In the genomic region with DNA sequence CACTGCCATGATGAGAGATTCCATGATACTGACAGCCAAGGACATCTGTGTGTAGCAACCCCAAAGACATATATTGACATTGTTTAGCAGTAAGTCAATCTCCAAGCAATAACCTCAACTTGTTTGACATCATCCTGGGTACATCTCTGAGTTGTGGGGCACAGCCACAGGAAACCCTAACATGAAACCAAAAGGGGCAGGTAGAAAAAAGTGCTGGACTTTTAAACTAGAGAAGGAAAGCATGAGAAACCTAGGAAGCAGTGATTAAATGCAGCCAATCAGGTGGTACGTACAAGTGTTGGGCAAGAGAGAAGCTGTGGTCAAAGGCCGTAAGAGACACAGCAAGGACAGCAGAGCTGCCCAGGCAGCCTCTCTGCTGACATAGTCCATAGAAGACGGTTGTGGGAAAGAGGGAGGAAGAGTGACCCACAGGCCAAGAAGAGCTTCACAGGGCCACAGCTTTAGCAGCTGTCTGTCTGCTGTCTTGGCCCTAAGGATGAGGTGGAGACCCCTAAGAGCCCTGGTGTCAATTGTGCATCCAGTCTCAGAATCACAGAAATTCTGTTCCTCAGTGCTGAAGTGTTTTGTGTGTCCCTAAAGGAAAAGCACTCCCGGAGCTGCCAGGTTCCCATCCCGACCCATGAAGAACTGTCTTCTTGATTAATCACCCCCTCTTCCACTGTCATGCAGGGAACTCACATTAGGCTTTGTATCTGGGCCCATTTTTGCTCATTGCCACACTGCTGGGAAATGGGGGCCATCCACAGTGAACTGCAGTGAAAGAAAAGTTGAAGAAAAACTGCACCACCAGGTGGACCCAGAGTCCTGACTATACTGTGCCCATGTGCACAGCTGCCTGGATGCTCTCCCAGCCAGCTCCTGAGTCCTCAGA, we compare ENCODE assay signal across 1 cellular context.
A peak's percentile ranks its signal among the peaks of the same experiment; 100 is the strongest.
TF ChIP-seq lines count a peak whose summit lies in the region.

No MANE protein-coding gene starts in this region.

TF ChIP-seq in HepG2, 621 proteins besides CTCF, POLR2A, EP300 and RAD21 (continued from another document):
- 0 out of 2 replicates have a peak, but pooled peaks have one; percentile 56 for TF ChIP-seq IRF9 (CRISPR knock-in tag; IDR thresholded peaks at IDR 0.05; ENCODE audit: borderline replicate concordance)
- TF ChIP-seq ZKSCAN1 (IDR thresholded peaks at IDR 0.05; ENCODE audit: low read length): 0 out of 2 replicates have a peak, but pooled peaks have one; percentile 14
- no peak for TF ChIP-seq ARNT (IDR thresholded peaks at IDR 0.05)
- peak; percentile 34; the same call in 1 of the 2 replicates for TF ChIP-seq ZNF598 (CRISPR knock-in tag; IDR thresholded peaks at IDR 0.05; ENCODE audit: borderline replicate concordance)
- TF ChIP-seq, protein P1, sequence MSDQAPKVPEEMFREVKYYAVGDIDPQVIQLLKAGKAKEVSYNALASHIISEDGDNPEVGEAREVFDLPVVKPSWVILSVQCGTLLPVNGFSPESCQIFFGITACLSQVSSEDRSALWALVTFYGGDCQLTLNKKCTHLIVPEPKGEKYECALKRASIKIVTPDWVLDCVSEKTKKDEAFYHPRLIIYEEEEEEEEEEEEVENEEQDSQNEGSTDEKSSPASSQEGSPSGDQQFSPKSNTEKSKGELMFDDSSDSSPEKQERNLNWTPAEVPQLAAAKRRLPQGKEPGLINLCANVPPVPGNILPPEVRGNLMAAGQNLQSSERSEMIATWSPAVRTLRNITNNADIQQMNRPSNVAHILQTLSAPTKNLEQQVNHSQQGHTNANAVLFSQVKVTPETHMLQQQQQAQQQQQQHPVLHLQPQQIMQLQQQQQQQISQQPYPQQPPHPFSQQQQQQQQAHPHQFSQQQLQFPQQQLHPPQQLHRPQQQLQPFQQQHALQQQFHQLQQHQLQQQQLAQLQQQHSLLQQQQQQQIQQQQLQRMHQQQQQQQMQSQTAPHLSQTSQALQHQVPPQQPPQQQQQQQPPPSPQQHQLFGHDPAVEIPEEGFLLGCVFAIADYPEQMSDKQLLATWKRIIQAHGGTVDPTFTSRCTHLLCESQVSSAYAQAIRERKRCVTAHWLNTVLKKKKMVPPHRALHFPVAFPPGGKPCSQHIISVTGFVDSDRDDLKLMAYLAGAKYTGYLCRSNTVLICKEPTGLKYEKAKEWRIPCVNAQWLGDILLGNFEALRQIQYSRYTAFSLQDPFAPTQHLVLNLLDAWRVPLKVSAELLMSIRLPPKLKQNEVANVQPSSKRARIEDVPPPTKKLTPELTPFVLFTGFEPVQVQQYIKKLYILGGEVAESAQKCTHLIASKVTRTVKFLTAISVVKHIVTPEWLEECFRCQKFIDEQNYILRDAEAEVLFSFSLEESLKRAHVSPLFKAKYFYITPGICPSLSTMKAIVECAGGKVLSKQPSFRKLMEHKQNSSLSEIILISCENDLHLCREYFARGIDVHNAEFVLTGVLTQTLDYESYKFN (CRISPR knock-in tag; conservative IDR thresholded peaks at IDR 0.05): peak; percentile 53; the same call in 1 of the 2 replicates
- TF ChIP-seq ZBTB7A (CRISPR knock-in tag; IDR thresholded peaks at IDR 0.05): no peak
- no peak for TF ChIP-seq RFX3 (CRISPR knock-in tag; IDR thresholded peaks at IDR 0.05)
- peak in 1 of 2 experiments; percentile 67; a peak in 1 of 4 replicates for TF ChIP-seq KLF16 (CRISPR knock-in tag; IDR thresholded peaks at IDR 0.05)
- TF ChIP-seq BRCA1 (CRISPR knock-in tag; IDR thresholded peaks at IDR 0.05): 0 out of 2 replicates have a peak, but pooled peaks have one; percentile 57
- no peak; the same call in 1 of the 2 replicates for TF ChIP-seq ZNF652 (CRISPR knock-in tag; IDR thresholded peaks at IDR 0.05; ENCODE audit: borderline replicate concordance, low read depth)
- TF ChIP-seq IRF2 (CRISPR knock-in tag; IDR thresholded peaks at IDR 0.05): peak; percentile 45
- TF ChIP-seq HOXD1 (CRISPR knock-in tag; IDR thresholded peaks at IDR 0.05): no peak
- TF ChIP-seq POLR2AphosphoS5 (IDR thresholded peaks at IDR 0.05; ENCODE audit: low read depth, low read length): 0 out of 2 replicates have a peak, but pooled peaks have one; percentile 42
- TF ChIP-seq ZNF629 (CRISPR knock-in tag; conservative IDR thresholded peaks at IDR 0.05): peak; percentile 17
- peak; percentile 63; the same call in 1 of the 2 replicates for TF ChIP-seq SP4 (CRISPR knock-in tag; IDR thresholded peaks at IDR 0.05)
- TF ChIP-seq THAP11 (CRISPR knock-in tag; IDR thresholded peaks at IDR 0.05): peak; percentile 47; the same call in 1 of the 2 replicates
- TF ChIP-seq NCOA2 (CRISPR knock-in tag; IDR thresholded peaks at IDR 0.05): peak; percentile 7; the same call in 1 of the 2 replicates
- peak; percentile 50; the same call in 1 of the 2 replicates for TF ChIP-seq WIZ (CRISPR knock-in tag; IDR thresholded peaks at IDR 0.05)
- TF ChIP-seq ZNF780A (CRISPR knock-in tag; IDR thresholded peaks at IDR 0.05): 0 out of 2 replicates have a peak, but pooled peaks have one; percentile 81
- TF ChIP-seq, protein P2, sequence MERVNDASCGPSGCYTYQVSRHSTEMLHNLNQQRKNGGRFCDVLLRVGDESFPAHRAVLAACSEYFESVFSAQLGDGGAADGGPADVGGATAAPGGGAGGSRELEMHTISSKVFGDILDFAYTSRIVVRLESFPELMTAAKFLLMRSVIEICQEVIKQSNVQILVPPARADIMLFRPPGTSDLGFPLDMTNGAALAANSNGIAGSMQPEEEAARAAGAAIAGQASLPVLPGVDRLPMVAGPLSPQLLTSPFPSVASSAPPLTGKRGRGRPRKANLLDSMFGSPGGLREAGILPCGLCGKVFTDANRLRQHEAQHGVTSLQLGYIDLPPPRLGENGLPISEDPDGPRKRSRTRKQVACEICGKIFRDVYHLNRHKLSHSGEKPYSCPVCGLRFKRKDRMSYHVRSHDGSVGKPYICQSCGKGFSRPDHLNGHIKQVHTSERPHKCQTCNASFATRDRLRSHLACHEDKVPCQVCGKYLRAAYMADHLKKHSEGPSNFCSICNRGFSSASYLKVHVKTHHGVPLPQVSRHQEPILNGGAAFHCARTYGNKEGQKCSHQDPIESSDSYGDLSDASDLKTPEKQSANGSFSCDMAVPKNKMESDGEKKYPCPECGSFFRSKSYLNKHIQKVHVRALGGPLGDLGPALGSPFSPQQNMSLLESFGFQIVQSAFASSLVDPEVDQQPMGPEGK (CRISPR knock-in tag; IDR thresholded peaks at IDR 0.05): peak; percentile 45
- no peak for TF ChIP-seq PRDM4 (CRISPR knock-in tag; IDR thresholded peaks at IDR 0.05; ENCODE audit: borderline replicate concordance)
- TF ChIP-seq MTF1 (CRISPR knock-in tag; IDR thresholded peaks at IDR 0.05): no peak
- peak; percentile 9; the same call in 1 of the 2 replicates for TF ChIP-seq CREM (IDR thresholded peaks at IDR 0.05)
- no peak for TF ChIP-seq CREM (CRISPR knock-in tag; IDR thresholded peaks at IDR 0.05)
- 0 out of 2 replicates have a peak, but pooled peaks have one; percentile 37 for TF ChIP-seq TMF1 (CRISPR knock-in tag; IDR thresholded peaks at IDR 0.05; ENCODE audit: low read depth)
- no peak for TF ChIP-seq CREB3 (CRISPR knock-in tag; IDR thresholded peaks at IDR 0.05)
- no peak for TF ChIP-seq HMGA1 (CRISPR knock-in tag; conservative IDR thresholded peaks at IDR 0.05)
- no peak for TF ChIP-seq HES4 (CRISPR knock-in tag; IDR thresholded peaks at IDR 0.05; ENCODE audit: borderline replicate concordance)
- TF ChIP-seq ZNF740 (CRISPR knock-in tag; IDR thresholded peaks at IDR 0.05): no peak
- TF ChIP-seq, protein P3, sequence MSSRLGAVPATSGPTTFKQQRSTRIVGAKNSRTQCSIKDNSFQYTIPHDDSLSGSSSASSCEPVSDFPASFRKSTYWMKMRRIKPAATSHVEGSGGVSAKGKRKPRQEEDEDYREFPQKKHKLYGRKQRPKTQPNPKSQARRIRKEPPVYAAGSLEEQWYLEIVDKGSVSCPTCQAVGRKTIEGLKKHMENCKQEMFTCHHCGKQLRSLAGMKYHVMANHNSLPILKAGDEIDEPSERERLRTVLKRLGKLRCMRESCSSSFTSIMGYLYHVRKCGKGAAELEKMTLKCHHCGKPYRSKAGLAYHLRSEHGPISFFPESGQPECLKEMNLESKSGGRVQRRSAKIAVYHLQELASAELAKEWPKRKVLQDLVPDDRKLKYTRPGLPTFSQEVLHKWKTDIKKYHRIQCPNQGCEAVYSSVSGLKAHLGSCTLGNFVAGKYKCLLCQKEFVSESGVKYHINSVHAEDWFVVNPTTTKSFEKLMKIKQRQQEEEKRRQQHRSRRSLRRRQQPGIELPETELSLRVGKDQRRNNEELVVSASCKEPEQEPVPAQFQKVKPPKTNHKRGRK (CRISPR knock-in tag; IDR thresholded peaks at IDR 0.05): no peak
- TF ChIP-seq ZNF883 (CRISPR knock-in tag; IDR thresholded peaks at IDR 0.05; ENCODE audit: not compliant biosample characterization): no peak
- 0 out of 2 replicates have a peak, but pooled peaks have one; percentile 42 for TF ChIP-seq ZBTB10 (CRISPR knock-in tag; IDR thresholded peaks at IDR 0.05; ENCODE audit: borderline replicate concordance)
TF ChIP-seq in HepG2: peak in this region for 145.
